In genomic region chr3:9416139-9416780, GRCh38 we compare ENCODE assay signal across 1 cellular context.
TF ChIP-seq lines count a peak whose summit lies in the region.

No MANE protein-coding gene starts in this region.

TF ChIP-seq in IMR-90, 13 proteins besides CTCF, POLR2A, EP300 and RAD21:
- TF ChIP-seq MAZ (IDR thresholded peaks at IDR 0.05; ENCODE audit: borderline replicate concordance, low read depth, low read length) (no peak), MAFK (IDR thresholded peaks at IDR 0.05; ENCODE audit: low read depth, low read length) (0 out of 2 replicates have a peak, but pooled peaks have one; percentile 54), FOS (IDR thresholded peaks at IDR 0.05; ENCODE audit: low read depth, low read length) (no peak), USF2 (IDR thresholded peaks at IDR 0.05; ENCODE audit: low read depth, low read length) (no peak), ELK1 (IDR thresholded peaks at IDR 0.05; ENCODE audit: borderline replicate concordance, low read depth, low read length) (no peak), RFX5 (IDR thresholded peaks at IDR 0.05; ENCODE audit: low read depth, low read length) (no peak), CEBPB (IDR thresholded peaks at IDR 0.05; ENCODE audit: low read depth, low read length) (0 out of 2 replicates have a peak, but pooled peaks have one; percentile 24), MXI1 (IDR thresholded peaks at IDR 0.05; ENCODE audit: borderline replicate concordance, low read depth, low read length) (no peak), RCOR1 (IDR thresholded peaks at IDR 0.05; ENCODE audit: insufficient replicate concordance, low read length) (no peak), CHD1 (IDR thresholded peaks at IDR 0.05; ENCODE audit: low read depth, low read length) (no peak), BHLHE40 (IDR thresholded peaks at IDR 0.05; ENCODE audit: low read depth, low read length) (no peak), NFE2L2 (IDR thresholded peaks at IDR 0.05; ENCODE audit: low read depth, low read length) (peak; percentile 78), SMC3 (IDR thresholded peaks at IDR 0.05; ENCODE audit: low read depth, low read length) (no peak)
